27 cellular contexts compared by ENCODE assay signal in the genomic region with DNA sequence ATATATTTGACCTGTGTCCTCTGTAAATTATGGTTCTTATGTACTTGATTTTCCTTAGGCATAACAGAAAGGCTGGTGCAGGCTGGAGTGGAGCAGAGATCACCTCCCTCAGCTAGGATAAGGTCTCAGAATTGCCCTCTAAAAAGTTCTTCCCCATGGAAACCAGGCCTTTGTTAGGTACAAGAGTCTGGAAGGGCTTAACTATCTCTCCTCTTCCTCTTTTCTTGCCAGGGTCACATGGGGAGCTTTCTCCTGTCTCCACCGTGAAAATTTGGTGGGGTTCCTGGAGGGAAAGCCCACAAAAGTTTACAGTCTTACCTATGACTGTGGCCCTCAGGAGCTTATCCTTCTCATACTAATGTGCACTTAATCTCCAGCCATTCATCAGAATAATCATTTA.
"Had no signal": no experiment of that assay in that cellular context is flagged by ENCODE, and none has a peak within 500 bp of the region (broad histone marks: within the 10 kb centered on the region; RNA-seq: fewer than 3 reads in every experiment).

No MANE protein-coding gene starts in this region.

- H3K36me3 ChIP-seq: stomach, suprapubic skin, thoracic aorta, thyroid gland, tibial artery, tibial nerve, transverse colon, upper lobe of left lung, upper lobe of right lung, uterus, vagina had no signal

- H3K27me3 ChIP-seq: stomach, suprapubic skin, testis, thyroid gland, tibial artery, tibial nerve, transverse colon, upper lobe of left lung, upper lobe of right lung, uterus, vagina had no signal

- FAIRE-seq: urothelium cell line had no signal

- H3K4me3 ChIP-seq: stomach, suprapubic skin, testis, thoracic aorta, thyroid gland, tibial artery, tibial nerve, transverse colon, upper lobe of left lung, upper lobe of right lung, uterus, vagina had no signal

- H3K9me3 ChIP-seq: stomach, suprapubic skin, testis, thoracic aorta, thyroid gland, tibial nerve, transverse colon, upper lobe of left lung, upper lobe of right lung, uterus, vagina had no signal

- H3K4me1 ChIP-seq: stomach, suprapubic skin, testis, thyroid gland, tibial artery, tibial nerve, upper lobe of left lung, upper lobe of right lung, uterus, vagina had no signal

- ATAC-seq: stimulated activated effector memory CD8-positive, alpha-beta T cell treated with anti-CD3 and anti-CD28 coated beads, Interleukin-12 subunit alpha, Interleukin-12 subunit beta, amount 100 ng/mL, for 72 hours; stimulated activated memory B cell treated with anti-CD40 and anti-IgM and Interleukin-4, amounts not matched to agents 10 μg/mL and 1 μg/mL and 100 μg/mL, for 72 hours; stimulated activated naive B cell treated with anti-CD40 and anti-IgM and Interleukin-4, amounts not matched to agents 10 μg/mL and 1 μg/mL and 100 μg/mL, for 72 hours; stimulated activated naive CD8-positive, alpha-beta T cell treated with anti-CD3 and anti-CD28 coated beads, Interleukin-15, amount 100 ng/mL, for 72 hours; stimulated activated naive CD8-positive, alpha-beta T cell treated with anti-CD3 and anti-CD28 coated beads, Interleukin-15, Interleukin-2, amounts not matched to agents 100 U/mL and 50 U/mL, for 24 hours; upper lobe of right lung had no signal

- H3K27ac ChIP-seq: stomach, suprapubic skin, testis, thoracic aorta, thyroid gland, tibial artery, tibial nerve, transverse colon, upper lobe of left lung, upper lobe of right lung, uterus, vagina had no signal

- DNase-seq: stimulated activated CD4-positive, alpha-beta T cell treated with anti-CD3 and anti-CD28 coated beads, Interleukin-2, amount 100 ng/mL, for 48 hours; stimulated activated CD4-positive, alpha-beta T cell treated with anti-CD3 and anti-CD28 coated beads, Interleukin-4, amount 100 ng/mL, for 1 hour; stimulated activated CD4-positive, alpha-beta T cell treated with anti-CD3 and anti-CD28 coated beads, Interleukin-4, amount 100 ng/mL, for 24 hours; stimulated activated CD4-positive, alpha-beta T cell treated with anti-CD3 and anti-CD28 coated beads, Interleukin-4, amount 100 ng/mL, for 4 hours; stimulated activated CD8-positive, alpha-beta memory T cell treated with anti-CD3 and anti-CD28 coated beads, Interleukin-4, amount 100 ng/mL, for 48 hours; stimulated activated naive B cell treated with anti-CD40 and anti-IgM and Interleukin-4, amounts not matched to agents 10 μg/mL and 1 μg/mL and 100 μg/mL, for 72 hours; stimulated activated naive CD4-positive, alpha-beta T cell; stimulated activated naive CD4-positive, alpha-beta T cell treated with Interleukin-2 at 50 U/mL for 16 hours; stimulated activated naive CD8-positive, alpha-beta T cell treated with anti-CD3 and anti-CD28 coated beads, Interleukin-15, amount 100 ng/mL, for 72 hours; stimulated activated naive CD8-positive, alpha-beta T cell treated with anti-CD3 and anti-CD28 coated beads, Interleukin-15, Interleukin-2, amounts not matched to agents 100 U/mL and 50 U/mL, for 24 hours; stomach; substantia nigra; testis; thyroid gland; tibial artery; transverse colon; trophoblast cell; upper lobe of left lung; upper lobe of right lung; uterus had no signal
